2 cellular contexts compared by ENCODE assay signal in genomic region chr3:135041586-135041985, GRCh38.
TF ChIP-seq lines count a peak whose summit lies in the region.

No MANE protein-coding gene starts in this region.

TF ChIP-seq in IMR-90, 13 proteins besides CTCF, POLR2A, EP300 and RAD21 (continued from another document):
- TF ChIP-seq ELK1 (IDR thresholded peaks at IDR 0.05; ENCODE audit: borderline replicate concordance, low read depth, low read length) (no peak), CHD1 (IDR thresholded peaks at IDR 0.05; ENCODE audit: low read depth, low read length) (no peak), MAZ (IDR thresholded peaks at IDR 0.05; ENCODE audit: borderline replicate concordance, low read depth, low read length) (no peak)

TF ChIP-seq in K562, 482 proteins besides CTCF, POLR2A, EP300 and RAD21 (continued from another document):
- TF ChIP-seq C11orf30 (IDR thresholded peaks at IDR 0.05; ENCODE audit: low read depth) (0 out of 2 replicates have a peak, but pooled peaks have one; percentile 4), SAFB (IDR thresholded peaks at IDR 0.05; ENCODE audit: borderline replicate concordance, low read depth, low read length) (no peak), KLF1 (tag; IDR thresholded peaks at IDR 0.05) (no peak), THRA (IDR thresholded peaks at IDR 0.05) (no peak), SREBF1 (IDR thresholded peaks at IDR 0.05; ENCODE audit: borderline replicate concordance, low read depth, low read length) (no peak), GTF2E2 (tag; IDR thresholded peaks at IDR 0.05) (no peak)
